In genomic region chr15:85440451-85440850, GRCh38 we compare ENCODE assay signal across 13 cellular contexts.
DNase-seq lines count a peak whose midpoint lies in the region; ATAC-seq and TF ChIP-seq lines count a peak whose summit lies in the region.
"Had no signal": no experiment of that assay in that cellular context is flagged by ENCODE, and none has a peak within 500 bp of the region (broad histone marks: within the 10 kb centered on the region; RNA-seq: fewer than 3 reads in every experiment).

No MANE protein-coding gene starts in this region.

- H3K36me3 Mint-ChIP-seq in activated CD8-positive, alpha-beta T cell treated with anti-CD3 and anti-CD28 coated beads for 36 hours (ENCODE audit: low read depth): no peaks in the 10 kb centered on the region
- H3K36me3 Mint-ChIP-seq in activated CD8-positive, alpha-beta T cell treated with anti-CD3 and anti-CD28 coated beads, Interleukin-2, amount 10 ng/mL, durations not matched to agents 7 days and 5 days (ENCODE audit: low read depth): no peaks in the 10 kb centered on the region
- H3K36me3 Mint-ChIP-seq in naive thymus-derived CD8-positive, alpha-beta T cell: no peaks in the 10 kb centered on the region

- POLR2A ChIA-PET in activated CD8-positive, alpha-beta T cell treated with anti-CD3 and anti-CD28 coated beads for 36 hours (lab: Charles Lee): no interaction called here
- POLR2A ChIA-PET in activated CD8-positive, alpha-beta T cell treated with anti-CD3 and anti-CD28 coated beads, Interleukin-2, amount 10 ng/mL, durations not matched to agents 7 days and 5 days (lab: Charles Lee): interaction anchor here (0.6 kb wide), 1 partner anchor 54 kb away, joined by 3 read pairs; no protein-coding TSS in a partner anchor
- POLR2A ChIA-PET in naive thymus-derived CD8-positive, alpha-beta T cell (lab: Charles Lee): no interaction called here

- no peaks in the 10 kb centered on the region for H3K9me3 Mint-ChIP-seq in activated CD8-positive, alpha-beta T cell treated with anti-CD3 and anti-CD28 coated beads for 36 hours
- no peaks in the 10 kb centered on the region for H3K9me3 Mint-ChIP-seq in activated CD8-positive, alpha-beta T cell treated with anti-CD3 and anti-CD28 coated beads, Interleukin-2, amount 10 ng/mL, durations not matched to agents 7 days and 5 days (ENCODE audit: insufficient read depth)
- no peaks in the 10 kb centered on the region for H3K9me3 Mint-ChIP-seq in naive thymus-derived CD8-positive, alpha-beta T cell

- CTCF ChIA-PET in activated CD8-positive, alpha-beta T cell treated with anti-CD3 and anti-CD28 coated beads for 36 hours (lab: Charles Lee): interaction anchor here (1.0 to 1.1 kb wide), 3 partner anchors 10 to 144 kb away, joined by 3 to 4 read pairs (median 4); no protein-coding TSS in a partner anchor
- CTCF ChIA-PET in activated CD8-positive, alpha-beta T cell treated with anti-CD3 and anti-CD28 coated beads, Interleukin-2, amount 10 ng/mL, durations not matched to agents 7 days and 5 days (lab: Charles Lee): interaction anchor here (0.6 to 1.7 kb wide), 4 partner anchors 9 to 65 kb away, joined by 3 to 7 read pairs (median 3); no protein-coding TSS in a partner anchor

- ATAC-seq in activated CD8-positive, alpha-beta T cell treated with anti-CD3 and anti-CD28 coated beads for 36 hours: peak; percentile 48
- ATAC-seq in activated CD8-positive, alpha-beta T cell treated with anti-CD3 and anti-CD28 coated beads, Interleukin-2, amount 10 ng/mL, durations not matched to agents 7 days and 5 days: no peak
- peak; percentile 62 for ATAC-seq in GM21390 (IDR thresholded peaks at IDR 0.05; ENCODE audit: unreplicated experiment)
- ATAC-seq in naive thymus-derived CD8-positive, alpha-beta T cell: peak in 1 of 2 donors; percentile 34

- H3K4me3 Mint-ChIP-seq in activated CD8-positive, alpha-beta T cell treated with anti-CD3 and anti-CD28 coated beads for 36 hours: no peak overlapping the region
- no peak overlapping the region for H3K4me3 Mint-ChIP-seq in activated CD8-positive, alpha-beta T cell treated with anti-CD3 and anti-CD28 coated beads, Interleukin-2, amount 10 ng/mL, durations not matched to agents 7 days and 5 days
- H3K4me3 Mint-ChIP-seq in naive thymus-derived CD8-positive, alpha-beta T cell: peak overlapping the region in 4 of 10 donors; percentile 0 to 35 (median 5)
- H3K4me3 Mint-ChIP-seq: nephron had no signal

- H3K4me1 Mint-ChIP-seq in activated CD8-positive, alpha-beta T cell treated with anti-CD3 and anti-CD28 coated beads for 36 hours (ENCODE audit: low read depth): peaks cover 46% of the 10 kb centered on the region
- peaks cover 22% of the 10 kb centered on the region for H3K4me1 Mint-ChIP-seq in activated CD8-positive, alpha-beta T cell treated with anti-CD3 and anti-CD28 coated beads, Interleukin-2, amount 10 ng/mL, durations not matched to agents 7 days and 5 days (ENCODE audit: low read depth)
- peaks cover 20 to 54% (median 49%) of the 10 kb centered on the region in 4 donors for H3K4me1 Mint-ChIP-seq in naive thymus-derived CD8-positive, alpha-beta T cell

- no peaks in the 10 kb centered on the region for H3K27me3 Mint-ChIP-seq in activated CD8-positive, alpha-beta T cell treated with anti-CD3 and anti-CD28 coated beads for 36 hours
- no peaks in the 10 kb centered on the region for H3K27me3 Mint-ChIP-seq in activated CD8-positive, alpha-beta T cell treated with anti-CD3 and anti-CD28 coated beads, Interleukin-2, amount 10 ng/mL, durations not matched to agents 7 days and 5 days (ENCODE audit: low read depth)
- H3K27me3 Mint-ChIP-seq in naive thymus-derived CD8-positive, alpha-beta T cell: no peaks in the 10 kb centered on the region

- DNase-seq in activated CD8-positive, alpha-beta T cell treated with anti-CD3 and anti-CD28 coated beads for 36 hours: no peak
- DNase-seq in activated CD8-positive, alpha-beta T cell treated with anti-CD3 and anti-CD28 coated beads, Interleukin-2, amount 10 ng/mL, durations not matched to agents 7 days and 5 days: no peak
- DNase-seq in NAMALWA (ENCODE audit: low spot score) (peak; percentile 52), NCI-H2227 treated with DMSO at 0.1 percent for 48 hours (lab: John Stamatoyannopoulos, UW) (no peak), NCI-H748 (lab: John Stamatoyannopoulos, UW; ENCODE audit: unreplicated experiment) (no peak)
- no peak for DNase-seq in naive thymus-derived CD8-positive, alpha-beta T cell
- DNase-seq in stimulated activated CD4-positive, alpha-beta T cell treated with anti-CD3 and anti-CD28 coated beads, Interleukin-2, amount 100 ng/mL, for 24 hours: no peak
- DNase-seq: EL, NCI-H187, PC-9, small intestine had no signal

- TF ChIP-seq CTCF in activated CD8-positive, alpha-beta T cell treated with anti-CD3 and anti-CD28 coated beads for 36 hours (IDR thresholded peaks at IDR 0.05): no peak

- intact Hi-C loops in activated CD8-positive, alpha-beta T cell treated with anti-CD3 and anti-CD28 coated beads for 36 hours (cut with micrococcal nuclease): no loop called here

- no peak overlapping the region for H3K27ac Mint-ChIP-seq in activated CD8-positive, alpha-beta T cell treated with anti-CD3 and anti-CD28 coated beads for 36 hours
- H3K27ac Mint-ChIP-seq in activated CD8-positive, alpha-beta T cell treated with anti-CD3 and anti-CD28 coated beads, Interleukin-2, amount 10 ng/mL, durations not matched to agents 7 days and 5 days: no peak overlapping the region
- H3K27ac Mint-ChIP-seq in naive thymus-derived CD8-positive, alpha-beta T cell: peak overlapping the region in 8 of 10 donors; percentile 7 to 57 (median 44)
- H3K27ac Mint-ChIP-seq: nephron had no signal

Comparison
In these comparisons a context has a peak if more than half of its experiments do, and no peak if none do; other contexts are left out.
1. H3K27ac Mint-ChIP-seq: peak in naive thymus-derived CD8-positive, alpha-beta T cell (8 of 10); none in activated CD8-positive, alpha-beta T cell treated with anti-CD3 and anti-CD28 coated beads for 36 hours (single experiment) and activated CD8-positive, alpha-beta T cell treated with anti-CD3 and anti-CD28 coated beads, Interleukin-2, amount 10 ng/mL, durations not matched to agents 7 days and 5 days (single experiment).